8 cellular contexts compared by ENCODE assay signal in the genomic region with DNA sequence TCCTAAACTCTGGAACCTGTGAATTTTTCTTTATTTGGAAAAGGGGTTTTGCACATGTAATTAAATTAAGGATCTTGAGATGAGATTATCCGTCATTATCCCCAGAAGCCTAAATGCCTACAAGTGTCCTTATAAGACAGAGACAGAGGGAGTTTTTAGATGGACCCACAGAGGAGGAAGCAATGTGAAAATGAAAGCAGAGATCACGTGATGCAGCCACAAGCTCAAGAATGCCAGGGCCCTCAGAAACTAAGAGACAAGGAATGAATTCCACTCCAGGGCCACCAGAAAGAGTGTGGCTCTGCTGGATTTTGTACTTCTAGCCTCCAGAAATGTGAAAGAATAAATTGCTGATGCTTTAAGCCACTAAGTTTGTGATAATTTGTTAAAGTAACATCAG.
A peak's percentile ranks its signal among the peaks of the same experiment; 100 is the strongest.
DNase-seq lines count a peak whose midpoint lies in the region; ATAC-seq and TF ChIP-seq lines count a peak whose summit lies in the region.

No MANE protein-coding gene starts in this region.

- no peaks in the 10 kb centered on the region for H3K36me3 ChIP-seq in KMS-11 (ENCODE audit: insufficient read depth)
- no peaks in the 10 kb centered on the region for H3K36me3 ChIP-seq in muscle layer of duodenum (ENCODE audit: control insufficient read depth in 1 of 2, insufficient read depth in 2 of 2, low read length in 2 of 2)

- H3K4me3 ChIP-seq in KMS-11 (IDR thresholded peaks at IDR 0.05; ENCODE audit: insufficient read depth, low read depth, low read length) (peak overlapping the region; percentile 36), muscle layer of duodenum (ENCODE audit: low read depth in 1 of 2, low read length in 2 of 2) (peak overlapping the region; percentile 9 to 51)

- peak; percentile 70 for ATAC-seq in GM19035 (IDR thresholded peaks at IDR 0.05; ENCODE audit: unreplicated experiment)

- peak; percentile 65 for DNase-seq in A172 (ENCODE audit: low spot score)
- peak in 18 of 61 donors; percentile 1 to 43 (median 9) for DNase-seq in caudate nucleus (lab: John Stamatoyannopoulos, UW)
- DNase-seq in stimulated activated CD8-positive, alpha-beta memory T cell treated with anti-CD3 and anti-CD28 coated beads, Interleukin-4, amount 100 ng/mL, for 48 hours: no peak
- no peak for DNase-seq in UCSD-AML1 (lab: John Stamatoyannopoulos, UW; ENCODE audit: unreplicated experiment)
- DNase-seq in CD14-positive monocyte (ENCODE audit: low spot score): no peak

- H3K4me3 Mint-ChIP-seq in CD14-positive monocyte: peak overlapping the region in 1 of 2 donors; percentile 31

- no peaks in the 10 kb centered on the region for H3K79me2 ChIP-seq in KMS-11 (ENCODE audit: insufficient read depth, low read depth)

- peak overlapping the region; percentile 43 for H3K4me2 ChIP-seq in KMS-11

- peaks cover 4% of the 10 kb centered on the region for H3K4me1 Mint-ChIP-seq in CD14-positive monocyte

- peaks cover 0 to 1% (median 0%) of the 10 kb centered on the region in 7 donors for H3K9me3 Mint-ChIP-seq in CD14-positive monocyte

- H3K36me3 Mint-ChIP-seq in CD14-positive monocyte: no peaks in the 10 kb centered on the region

- intact Hi-C loops in CD14-positive monocyte (cut with micrococcal nuclease): no loop called here

- peak overlapping the region in 2 of 7 donors; percentile 12 to 55 for H3K27ac Mint-ChIP-seq in CD14-positive monocyte

- H3K27me3 Mint-ChIP-seq in CD14-positive monocyte (ENCODE audit: low read depth in 3 of 3): peaks cover 0 to 2% (median 0%) of the 10 kb centered on the region in 3 donors

- H2AFZ ChIP-seq in KMS-11 (ENCODE audit: low read depth): peak overlapping the region; percentile 36

- no peaks in the 10 kb centered on the region for H3K9me3 ChIP-seq in muscle layer of duodenum (ENCODE audit: control insufficient read depth in 1 of 2, low read length in 2 of 2)

- TF ChIP-seq CTCF in KMS-11 (conservative IDR thresholded peaks at IDR 0.05; ENCODE audit: low read depth, low read length): no peak
- no peak for TF ChIP-seq CTCF in CD14-positive monocyte (IDR thresholded peaks at IDR 0.05)

- no peaks in the 10 kb centered on the region for H4K20me1 ChIP-seq in KMS-11 (ENCODE audit: insufficient read depth)

- H3K27ac ChIP-seq in KMS-11: peak overlapping the region; percentile 21
- peak overlapping the region; percentile 41 for H3K27ac ChIP-seq in caudate nucleus (ENCODE audit: low read depth, low read length)
- H3K27ac ChIP-seq in muscle layer of duodenum (ENCODE audit: low read length): peak overlapping the region; percentile 10

- H3K9ac ChIP-seq in KMS-11: peak overlapping the region; percentile 5; the same call in 1 of the 2 replicates

- H3K27me3 ChIP-seq in KMS-11 (ENCODE audit: insufficient read depth, low read depth) (no peaks in the 10 kb centered on the region), muscle layer of duodenum (ENCODE audit: low read depth, low read length) (no peaks in the 10 kb centered on the region)

- H3K4me1 ChIP-seq in KMS-11 (ENCODE audit: low read depth, poor library complexity, severe bottlenecking): peaks cover 14% of the 10 kb centered on the region
- no peaks in the 10 kb centered on the region for H3K4me1 ChIP-seq in muscle layer of duodenum (ENCODE audit: control insufficient read depth in 1 of 2, insufficient read depth in 2 of 2, low read length in 2 of 2)
